Comparison of ENCODE assay signal across 8 cellular contexts in genomic region chr17:19216148-19216926, GRCh38. TPM values are rescaled to one million over a fixed set of nuclear protein-coding genes. Genes with fewer than 3 reads are reported as not detected.
A peak's percentile ranks its signal among the peaks of the same experiment; 100 is the strongest.
DNase-seq lines count a peak whose midpoint lies in the region; ATAC-seq lines count a peak whose summit lies in the region.
"Not testable (repeated sequence)": the region's sequence is repeated elsewhere in the genome, so short reads cannot be mapped to it uniquely, and the experiment has no call there.

No MANE protein-coding gene starts in this region.

- H3K27ac ChIP-seq in CD4-positive, CD25-positive, alpha-beta regulatory T cell (ENCODE audit: insufficient read depth, low read length, poor library complexity, severe bottlenecking): not testable (repeated sequence)

- H3K27me3 ChIP-seq in CD4-positive, CD25-positive, alpha-beta regulatory T cell (ENCODE audit: control insufficient read depth, insufficient read depth, low read length): not testable (repeated sequence)

- H3K4me1 ChIP-seq in CD4-positive, CD25-positive, alpha-beta regulatory T cell (ENCODE audit: control insufficient read depth, insufficient read depth, low read length, poor library complexity, severe bottlenecking): not testable (repeated sequence)

- H3K9me3 ChIP-seq in CD4-positive, CD25-positive, alpha-beta regulatory T cell (ENCODE audit: control insufficient read depth in 2 of 2, low read length in 2 of 2): not testable (repeated sequence)

- peak; percentile 56 to 63 for ATAC-seq in CD4-positive, CD25-positive, alpha-beta regulatory T cell (ENCODE audit: low read depth in 2 of 2)
- ATAC-seq in GM18858 (IDR thresholded peaks at IDR 0.05; ENCODE audit: unreplicated experiment): peak; percentile 54
- ATAC-seq in GM21381 (IDR thresholded peaks at IDR 0.05; ENCODE audit: unreplicated experiment): peak; percentile 56
- ATAC-seq in HG02885 (IDR thresholded peaks at IDR 0.05; ENCODE audit: poor library complexity, unreplicated experiment): peak; percentile 52
- 0 out of 3 replicates have a peak, but pooled peaks have one; percentile 4 for ATAC-seq in SK-N-SH treated with all-trans-retinoic acid at 6 μM for 48 hours
- peak; percentile 17 for ATAC-seq in activated CD8-positive, alpha-beta memory T cell treated with anti-CD3 and anti-CD28 coated beads, Interleukin-2, amount 10 ng/mL, durations not matched to agents 7 days and 5 days
- peak; percentile 75 for ATAC-seq in central memory CD8-positive, alpha-beta T cell (replicated peaks; ENCODE audit: extremely low read depth, poor library complexity, severe bottlenecking)
- peak; percentile 4 for ATAC-seq in sciatic nerve

- intact Hi-C loops in sciatic nerve (cut with DNase I): not testable (repeated sequence)

- H3K9me3 Mint-ChIP-seq in CD4-positive, CD25-positive, alpha-beta regulatory T cell; activated CD8-positive, alpha-beta memory T cell treated with anti-CD3 and anti-CD28 coated beads, Interleukin-2, amount 10 ng/mL, durations not matched to agents 7 days and 5 days (ENCODE audit: low read depth); central memory CD8-positive, alpha-beta T cell: not testable (repeated sequence)

- not testable (repeated sequence) for H3K27ac Mint-ChIP-seq in CD4-positive, CD25-positive, alpha-beta regulatory T cell; activated CD8-positive, alpha-beta memory T cell treated with anti-CD3 and anti-CD28 coated beads, Interleukin-2, amount 10 ng/mL, durations not matched to agents 7 days and 5 days; central memory CD8-positive, alpha-beta T cell (ENCODE audit: low read depth)

- not testable (repeated sequence) for H3K36me3 Mint-ChIP-seq in CD4-positive, CD25-positive, alpha-beta regulatory T cell; activated CD8-positive, alpha-beta memory T cell treated with anti-CD3 and anti-CD28 coated beads, Interleukin-2, amount 10 ng/mL, durations not matched to agents 7 days and 5 days; central memory CD8-positive, alpha-beta T cell (ENCODE audit: insufficient read depth)

- H3K4me3 Mint-ChIP-seq in CD4-positive, CD25-positive, alpha-beta regulatory T cell; activated CD8-positive, alpha-beta memory T cell treated with anti-CD3 and anti-CD28 coated beads, Interleukin-2, amount 10 ng/mL, durations not matched to agents 7 days and 5 days; central memory CD8-positive, alpha-beta T cell: not testable (repeated sequence)

- H3K36me3 ChIP-seq in CD4-positive, CD25-positive, alpha-beta regulatory T cell (ENCODE audit: control insufficient read depth, insufficient read depth, low read length): not testable (repeated sequence)

- not testable (repeated sequence) for DNase-seq in CD4-positive, CD25-positive, alpha-beta regulatory T cell; activated CD8-positive, alpha-beta memory T cell treated with anti-CD3 and anti-CD28 coated beads, Interleukin-2, amount 10 ng/mL, durations not matched to agents 7 days and 5 days; central memory CD8-positive, alpha-beta T cell (ENCODE audit: low spot score in 2 of 2); sciatic nerve (ENCODE audit: low spot score)

- CTCF ChIA-PET in activated CD8-positive, alpha-beta memory T cell treated with anti-CD3 and anti-CD28 coated beads, Interleukin-2, amount 10 ng/mL, durations not matched to agents 7 days and 5 days (lab: Charles Lee): not testable (repeated sequence)

- not testable (repeated sequence) for H3K4me3 ChIP-seq in CD4-positive, CD25-positive, alpha-beta regulatory T cell (ENCODE audit: low read depth, low read length)

- not testable (repeated sequence) for H3K27me3 Mint-ChIP-seq in CD4-positive, CD25-positive, alpha-beta regulatory T cell; activated CD8-positive, alpha-beta memory T cell treated with anti-CD3 and anti-CD28 coated beads, Interleukin-2, amount 10 ng/mL, durations not matched to agents 7 days and 5 days; central memory CD8-positive, alpha-beta T cell

- H3K4me1 Mint-ChIP-seq in CD4-positive, CD25-positive, alpha-beta regulatory T cell; activated CD8-positive, alpha-beta memory T cell treated with anti-CD3 and anti-CD28 coated beads, Interleukin-2, amount 10 ng/mL, durations not matched to agents 7 days and 5 days; central memory CD8-positive, alpha-beta T cell: not testable (repeated sequence)

RNA-seq across cellular contexts. Expression of gene EPN2, which starts 20.8 kb away (rescaled TPM):
- 14.9 TPM for total RNA-seq in CD4-positive, CD25-positive, alpha-beta regulatory T cell
- polyA plus RNA-seq in CD4-positive, CD25-positive, alpha-beta regulatory T cell: 1 to 10 TPM; 7.1 to 9.5 (median 7.9) TPM
- total RNA-seq in activated CD8-positive, alpha-beta memory T cell treated with anti-CD3 and anti-CD28 coated beads, Interleukin-2, amount 10 ng/mL, durations not matched to agents 7 days and 5 days: 10 to 100 TPM in 1 of 2 experiments, 1 to 10 TPM in 1; 2.9 to 15.3 TPM
- total RNA-seq in sciatic nerve: 76.6 TPM

Comparison
In these comparisons a context has a peak if more than half of its experiments do, and no peak if none do; other contexts are left out.
1. ATAC-seq: peak in every context shown above with its lines; median percentile 75 in central memory CD8-positive, alpha-beta T cell; 60 in CD4-positive, CD25-positive, alpha-beta regulatory T cell; 56 in GM21381; 54 in GM18858; 52 in HG02885; 17 in activated CD8-positive, alpha-beta memory T cell treated with anti-CD3 and anti-CD28 coated beads, Interleukin-2, amount 10 ng/mL, durations not matched to agents 7 days and 5 days; 4 in SK-N-SH treated with all-trans-retinoic acid at 6 μM for 48 hours; 4 in sciatic nerve.